In the genomic region with DNA sequence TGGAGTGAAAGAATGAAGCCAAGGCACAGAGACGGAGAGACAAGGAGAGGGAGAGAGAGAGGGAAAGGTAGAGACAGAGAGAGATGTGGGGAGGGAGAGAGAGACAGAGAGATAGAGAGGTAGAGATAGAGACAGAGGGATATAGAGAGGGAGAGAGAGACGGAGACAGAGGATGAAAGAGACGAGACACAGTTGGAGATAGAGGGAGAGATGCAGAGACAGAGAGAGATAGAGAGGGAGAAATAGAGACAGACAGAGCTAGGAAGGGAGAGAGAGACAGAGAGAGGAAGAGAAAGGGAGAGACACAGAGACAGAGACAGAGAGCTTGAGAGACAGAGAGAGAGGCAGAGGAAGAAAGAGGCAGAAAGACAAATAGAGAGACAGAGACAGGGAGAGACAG, we compare ENCODE assay signal across 17 cellular contexts. TPM values are rescaled to one million over a fixed set of nuclear protein-coding genes. Genes with fewer than 3 reads are reported as not detected.
DNase-seq lines count a peak whose midpoint lies in the region; ATAC-seq and TF ChIP-seq lines count a peak whose summit lies in the region.
"Had no signal": no experiment of that assay in that cellular context is flagged by ENCODE, and none has a peak within 500 bp of the region (broad histone marks: within the 10 kb centered on the region; RNA-seq: fewer than 3 reads in every experiment).

No MANE protein-coding gene starts in this region.

- 79 to 85% methylated on average over 3 of the region's 3 CpGs for WGBS in sigmoid colon, 2 donors

- H3K27me3 ChIP-seq in CD8-positive, alpha-beta T cell (ENCODE audit: insufficient read depth, low read length): no peaks in the 10 kb centered on the region
- no peaks in the 10 kb centered on the region for H3K27me3 ChIP-seq in naive thymus-derived CD4-positive, alpha-beta T cell (ENCODE audit: control insufficient read depth in 2 of 2, insufficient read depth in 2 of 2, low read length in 2 of 2)
- H3K27me3 ChIP-seq in sigmoid colon: no peaks in the 10 kb centered on the region
- H3K27me3 ChIP-seq: breast epithelium, heart left ventricle had no signal

- TF ChIP-seq POLR2A in sigmoid colon (IDR thresholded peaks at IDR 0.05): no peak

- TF ChIP-seq CTCF in CD8-positive, alpha-beta T cell (IDR thresholded peaks at IDR 0.05): no peak
- TF ChIP-seq CTCF in sigmoid colon (IDR thresholded peaks at IDR 0.05): no peak

- ATAC-seq in CD8-positive, alpha-beta T cell: no peak
- no peak for ATAC-seq in activated naive CD8-positive, alpha-beta T cell treated with anti-CD3 and anti-CD28 coated beads, Interleukin-2, amount 10 ng/mL, durations not matched to agents 7 days and 5 days (ENCODE audit: low read depth)
- ATAC-seq in naive thymus-derived CD4-positive, alpha-beta T cell: no peak
- ATAC-seq: sciatic nerve had no signal

- no peak overlapping the region for H3K4me3 Mint-ChIP-seq in CD8-positive, alpha-beta T cell
- no peak overlapping the region for H3K4me3 Mint-ChIP-seq in activated naive CD8-positive, alpha-beta T cell treated with anti-CD3 and anti-CD28 coated beads, Interleukin-2, amount 10 ng/mL, durations not matched to agents 7 days and 5 days
- peak overlapping the region in 1 of 10 donors; percentile 9 for H3K4me3 Mint-ChIP-seq in naive thymus-derived CD4-positive, alpha-beta T cell
- H3K4me3 Mint-ChIP-seq: activated naive CD4-positive, alpha-beta T cell treated with anti-CD3 and anti-CD28 coated beads, Interleukin-2, amount 10 ng/mL, durations not matched to agents 7 days and 5 days had no signal

- H3K4me1 ChIP-seq in CD8-positive, alpha-beta T cell (ENCODE audit: insufficient read depth, low read length): peaks cover 10% of the 10 kb centered on the region
- peaks cover 7 to 14% of the 10 kb centered on the region in 2 donors for H3K4me1 ChIP-seq in naive thymus-derived CD4-positive, alpha-beta T cell (ENCODE audit: control insufficient read depth in 2 of 2, insufficient read depth in 2 of 2, low read length in 2 of 2)
- peaks cover 0 to 12% (median 11%) of the 10 kb centered on the region in 4 donors for H3K4me1 ChIP-seq in sigmoid colon
- H3K4me1 ChIP-seq: breast epithelium had no signal

- DNase-seq in CD8-positive, alpha-beta T cell: no peak
- no peak for DNase-seq in activated naive CD8-positive, alpha-beta T cell treated with anti-CD3 and anti-CD28 coated beads, Interleukin-2, amount 10 ng/mL, durations not matched to agents 7 days and 5 days
- no peak for DNase-seq in naive thymus-derived CD4-positive, alpha-beta T cell
- DNase-seq in sigmoid colon (no peak), superior temporal gyrus (ENCODE audit: extremely low spot score) (no peak), MV-4-11 (lab: John Stamatoyannopoulos, UW) (no peak)
- DNase-seq: activated CD4-positive, alpha-beta T cell treated with anti-CD3 and anti-CD28 coated beads for 4 hours; activated naive CD4-positive, alpha-beta T cell treated with anti-CD3 and anti-CD28 coated beads, Interleukin-2, amount 10 ng/mL, durations not matched to agents 7 days and 5 days; activated T-cell treated with anti-CD3 and anti-CD28 coated beads for 4 hours; GF-D8; GOT3; NCI-H526; stimulated activated CD4-positive, alpha-beta T cell treated with anti-CD3 and anti-CD28 coated beads, Interleukin-4, amount 100 ng/mL, for 1 hour; T1000 had no signal

- intact Hi-C loops in CD8-positive, alpha-beta T cell (cut with DNase I, micrococcal nuclease): no loop called here
- intact Hi-C loops in naive thymus-derived CD4-positive, alpha-beta T cell (cut with micrococcal nuclease): no loop called here
- intact Hi-C loops in sigmoid colon (cut with DNase I): no loop called here

- H3K27me3 Mint-ChIP-seq in CD8-positive, alpha-beta T cell (ENCODE audit: low read depth): no peaks in the 10 kb centered on the region
- peaks cover 6% of the 10 kb centered on the region for H3K27me3 Mint-ChIP-seq in activated naive CD8-positive, alpha-beta T cell treated with anti-CD3 and anti-CD28 coated beads, Interleukin-2, amount 10 ng/mL, durations not matched to agents 7 days and 5 days
- peaks cover 0 to 2% (median 0%) of the 10 kb centered on the region in 5 donors for H3K27me3 Mint-ChIP-seq in naive thymus-derived CD4-positive, alpha-beta T cell

- H3K4me3 ChIP-seq in CD8-positive, alpha-beta T cell (ENCODE audit: low read depth, low read length): no peak overlapping the region
- H3K4me3 ChIP-seq in naive thymus-derived CD4-positive, alpha-beta T cell (ENCODE audit: low read length): no peak overlapping the region
- H3K4me3 ChIP-seq in sigmoid colon: no peak overlapping the region
- H3K4me3 ChIP-seq: breast epithelium, heart left ventricle had no signal

- no peak overlapping the region for H3K27ac ChIP-seq in CD8-positive, alpha-beta T cell (ENCODE audit: low read depth, low read length)
- no peak overlapping the region for H3K27ac ChIP-seq in naive thymus-derived CD4-positive, alpha-beta T cell (ENCODE audit: low read depth, low read length)
- no peak overlapping the region for H3K27ac ChIP-seq in sigmoid colon
- H3K27ac ChIP-seq: breast epithelium had no signal

- CTCF ChIA-PET in CD8-positive, alpha-beta T cell (lab: Charles Lee): interaction anchor here (0.6 to 2.3 kb wide), 3 partner anchors 10 to 149 kb away, joined by 3 to 8 read pairs (median 5); no protein-coding TSS in a partner anchor
- CTCF ChIA-PET in naive thymus-derived CD4-positive, alpha-beta T cell (lab: Charles Lee): interaction anchor here (1.3 kb wide), 1 partner anchor 9 kb away, joined by 3 read pairs; no protein-coding TSS in a partner anchor

- H3K36me3 ChIP-seq in CD8-positive, alpha-beta T cell (ENCODE audit: insufficient read depth, low read length): no peaks in the 10 kb centered on the region
- peaks cover 0 to 2% (median 0%) of the 10 kb centered on the region in 3 experiments for H3K36me3 ChIP-seq in naive thymus-derived CD4-positive, alpha-beta T cell (ENCODE audit: control insufficient read depth in 2 of 3, insufficient read depth in 3 of 3, low read length in 3 of 3)
- no peaks in the 10 kb centered on the region for H3K36me3 ChIP-seq in sigmoid colon
- H3K36me3 ChIP-seq: breast epithelium, heart left ventricle had no signal

- no peaks in the 10 kb centered on the region for H3K9me3 Mint-ChIP-seq in CD8-positive, alpha-beta T cell
- peaks cover 16% of the 10 kb centered on the region for H3K9me3 Mint-ChIP-seq in activated naive CD8-positive, alpha-beta T cell treated with anti-CD3 and anti-CD28 coated beads, Interleukin-2, amount 10 ng/mL, durations not matched to agents 7 days and 5 days
- H3K9me3 Mint-ChIP-seq in naive thymus-derived CD4-positive, alpha-beta T cell: peaks cover 0 to 15% (median 1%) of the 10 kb centered on the region in 11 donors

- TF ChIP-seq EP300 in sigmoid colon (IDR thresholded peaks at IDR 0.05): no peak

- H3K36me3 Mint-ChIP-seq in CD8-positive, alpha-beta T cell: no peaks in the 10 kb centered on the region
- peaks cover 19% of the 10 kb centered on the region for H3K36me3 Mint-ChIP-seq in activated naive CD8-positive, alpha-beta T cell treated with anti-CD3 and anti-CD28 coated beads, Interleukin-2, amount 10 ng/mL, durations not matched to agents 7 days and 5 days
- peaks cover 0 to 33% (median 4%) of the 10 kb centered on the region in 5 donors for H3K36me3 Mint-ChIP-seq in naive thymus-derived CD4-positive, alpha-beta T cell

- H3K9me3 ChIP-seq in CD8-positive, alpha-beta T cell (ENCODE audit: low read length): no peaks in the 10 kb centered on the region
- no peaks in the 10 kb centered on the region for H3K9me3 ChIP-seq in naive thymus-derived CD4-positive, alpha-beta T cell (ENCODE audit: control insufficient read depth in 2 of 3, low read length in 3 of 3)
- H3K9me3 ChIP-seq in sigmoid colon: no peaks in the 10 kb centered on the region

- peak overlapping the region; percentile 42 for H3K27ac Mint-ChIP-seq in CD8-positive, alpha-beta T cell
- H3K27ac Mint-ChIP-seq in activated naive CD8-positive, alpha-beta T cell treated with anti-CD3 and anti-CD28 coated beads, Interleukin-2, amount 10 ng/mL, durations not matched to agents 7 days and 5 days: peak overlapping the region; percentile 67
- peak overlapping the region; percentile 3 to 88 (median 68) for H3K27ac Mint-ChIP-seq in naive thymus-derived CD4-positive, alpha-beta T cell
- H3K27ac Mint-ChIP-seq: activated naive CD4-positive, alpha-beta T cell treated with anti-CD3 and anti-CD28 coated beads, Interleukin-2, amount 10 ng/mL, durations not matched to agents 7 days and 5 days had no signal

- peaks cover 21% of the 10 kb centered on the region for H3K4me1 Mint-ChIP-seq in CD8-positive, alpha-beta T cell (ENCODE audit: low read depth)
- H3K4me1 Mint-ChIP-seq in activated naive CD8-positive, alpha-beta T cell treated with anti-CD3 and anti-CD28 coated beads, Interleukin-2, amount 10 ng/mL, durations not matched to agents 7 days and 5 days: peaks cover 15% of the 10 kb centered on the region
- H3K4me1 Mint-ChIP-seq in naive thymus-derived CD4-positive, alpha-beta T cell: peaks cover 17 to 33% (median 26%) of the 10 kb centered on the region in 7 donors

- POLR2A ChIA-PET in CD8-positive, alpha-beta T cell (lab: Charles Lee): no interaction called here
- POLR2A ChIA-PET in activated naive CD8-positive, alpha-beta T cell treated with anti-CD3 and anti-CD28 coated beads, Interleukin-2, amount 10 ng/mL, durations not matched to agents 7 days and 5 days (lab: Charles Lee): no interaction called here
- POLR2A ChIA-PET in naive thymus-derived CD4-positive, alpha-beta T cell (lab: Charles Lee): no interaction called here

RNA-seq across cellular contexts. Expression of gene CSNK1G2, which starts 4.5 kb away (rescaled TPM):
- total RNA-seq in CD8-positive, alpha-beta T cell: 100 to 1,000 TPM; 140 to 141 TPM
- total RNA-seq in activated naive CD8-positive, alpha-beta T cell treated with anti-CD3 and anti-CD28 coated beads, Interleukin-2, amount 10 ng/mL, durations not matched to agents 7 days and 5 days: 100 to 1,000 TPM; 127 to 134 TPM
- 100 to 1,000 TPM; 109 to 145 (median 117) TPM for total RNA-seq in naive thymus-derived CD4-positive, alpha-beta T cell
- 10 to 100 TPM; 18.1 to 45.3 TPM for polyA plus RNA-seq in naive thymus-derived CD4-positive, alpha-beta T cell
- 10 to 100 TPM; 26.8 to 49.9 (median 40.1) TPM for total RNA-seq in sigmoid colon
- polyA plus RNA-seq in sigmoid colon: 10 to 100 TPM; 24.6 to 91.1 (median 31.7) TPM

RNA-seq across cellular contexts. Expression of gene ADAT3, which starts 31.2 kb away (rescaled TPM):
- 1 to 10 TPM; 6.4 to 7.3 TPM for total RNA-seq in CD8-positive, alpha-beta T cell
- total RNA-seq in activated naive CD8-positive, alpha-beta T cell treated with anti-CD3 and anti-CD28 coated beads, Interleukin-2, amount 10 ng/mL, durations not matched to agents 7 days and 5 days: 1 to 10 TPM; 7.6 to 9.3 TPM
- total RNA-seq in naive thymus-derived CD4-positive, alpha-beta T cell: 10 to 100 TPM in 2 of 5 experiments, 1 to 10 TPM in 3; 3.5 to 13.5 (median 6.1) TPM
- 1 to 10 TPM; 2.2 to 5.9 TPM for polyA plus RNA-seq in naive thymus-derived CD4-positive, alpha-beta T cell
- total RNA-seq in sigmoid colon: 1 to 10 TPM in 2 of 4 donors, under 1 TPM in 2; 0.33 to 6.2 (median 1.5) TPM
- 10 to 100 TPM in 2 of 3 donors, 1 to 10 TPM in 1; 6.6 to 17.4 (median 13.2) TPM for polyA plus RNA-seq in sigmoid colon

RNA-seq across cellular contexts. Expression of gene SCAMP4, which starts 31.2 kb away (rescaled TPM):
- 10 to 100 TPM; 18.5 to 19.2 TPM for total RNA-seq in CD8-positive, alpha-beta T cell
- 10 to 100 TPM; 35.1 to 35.2 TPM for total RNA-seq in activated naive CD8-positive, alpha-beta T cell treated with anti-CD3 and anti-CD28 coated beads, Interleukin-2, amount 10 ng/mL, durations not matched to agents 7 days and 5 days
- 10 to 100 TPM; 17.6 to 35.5 (median 23.0) TPM for total RNA-seq in naive thymus-derived CD4-positive, alpha-beta T cell
- polyA plus RNA-seq in naive thymus-derived CD4-positive, alpha-beta T cell: 10 to 100 TPM; 11.8 to 12.8 TPM
- 10 to 100 TPM; 25.8 to 47.0 (median 31.0) TPM for total RNA-seq in sigmoid colon
- polyA plus RNA-seq in sigmoid colon: 10 to 100 TPM; 14.4 to 55.4 (median 16.6) TPM

RNA-seq across cellular contexts. Expression of gene ABHD17A, which starts 51.1 kb away (rescaled TPM):
- 100 to 1,000 TPM; 204 TPM for total RNA-seq in CD8-positive, alpha-beta T cell
- 100 to 1,000 TPM; 185 to 194 TPM for total RNA-seq in activated naive CD8-positive, alpha-beta T cell treated with anti-CD3 and anti-CD28 coated beads, Interleukin-2, amount 10 ng/mL, durations not matched to agents 7 days and 5 days
- total RNA-seq in naive thymus-derived CD4-positive, alpha-beta T cell: 100 to 1,000 TPM in 4 of 5 experiments, 10 to 100 TPM in 1; 92.9 to 175 (median 127) TPM
- polyA plus RNA-seq in naive thymus-derived CD4-positive, alpha-beta T cell: 100 to 1,000 TPM; 135 to 140 TPM
- total RNA-seq in sigmoid colon: 10 to 100 TPM; 86.6 to 97.1 (median 92.7) TPM
- polyA plus RNA-seq in sigmoid colon: 10 to 100 TPM; 60.7 to 76.3 (median 69.4) TPM
